Comparison of ENCODE assay signal across 2 cellular contexts in genomic region chr21:26425576-26425975, GRCh38.
TF ChIP-seq lines count a peak whose summit lies in the region.

No MANE protein-coding gene starts in this region.

TF ChIP-seq in IMR-90, 13 proteins besides CTCF, POLR2A, EP300 and RAD21:
- TF ChIP-seq BHLHE40 (IDR thresholded peaks at IDR 0.05; ENCODE audit: low read depth, low read length) (no peak), ELK1 (IDR thresholded peaks at IDR 0.05; ENCODE audit: borderline replicate concordance, low read depth, low read length) (no peak), CEBPB (IDR thresholded peaks at IDR 0.05; ENCODE audit: low read depth, low read length) (no peak), NFE2L2 (IDR thresholded peaks at IDR 0.05; ENCODE audit: low read depth, low read length) (no peak), RCOR1 (IDR thresholded peaks at IDR 0.05; ENCODE audit: insufficient replicate concordance, low read length) (no peak), CHD1 (IDR thresholded peaks at IDR 0.05; ENCODE audit: low read depth, low read length) (no peak), MXI1 (IDR thresholded peaks at IDR 0.05; ENCODE audit: borderline replicate concordance, low read depth, low read length) (no peak), USF2 (IDR thresholded peaks at IDR 0.05; ENCODE audit: low read depth, low read length) (no peak), MAZ (IDR thresholded peaks at IDR 0.05; ENCODE audit: borderline replicate concordance, low read depth, low read length) (no peak), SMC3 (IDR thresholded peaks at IDR 0.05; ENCODE audit: low read depth, low read length) (no peak), MAFK (IDR thresholded peaks at IDR 0.05; ENCODE audit: low read depth, low read length) (no peak), FOS (IDR thresholded peaks at IDR 0.05; ENCODE audit: low read depth, low read length) (no peak), RFX5 (IDR thresholded peaks at IDR 0.05; ENCODE audit: low read depth, low read length) (no peak)

TF ChIP-seq in SK-N-SH, 30 proteins besides CTCF, POLR2A, EP300 and RAD21:
- TF ChIP-seq POLR2AphosphoS5 (IDR thresholded peaks at IDR 0.05; ENCODE audit: low read depth, low read length), result no peak
- no peak for TF ChIP-seq TAF1 (IDR thresholded peaks at IDR 0.05; ENCODE audit: borderline replicate concordance, low read depth, low read length)
- TF ChIP-seq USF1 (IDR thresholded peaks at IDR 0.05; ENCODE audit: borderline replicate concordance, low read depth), result no peak
- no peak for TF ChIP-seq ELF1 (IDR thresholded peaks at IDR 0.05)
- TF ChIP-seq NRF1 (IDR thresholded peaks at IDR 0.05; ENCODE audit: low read depth, low read length), result no peak
- TF ChIP-seq TEAD4 (IDR thresholded peaks at IDR 0.05; ENCODE audit: borderline replicate concordance, insufficient read depth), result no peak
- no peak for TF ChIP-seq NFIC (IDR thresholded peaks at IDR 0.05; ENCODE audit: borderline replicate concordance)
- TF ChIP-seq USF2 (IDR thresholded peaks at IDR 0.05; ENCODE audit: borderline replicate concordance, low read depth, low read length), result no peak
- no peak for TF ChIP-seq REST (IDR thresholded peaks at IDR 0.05; ENCODE audit: low read depth, low read length)
- TF ChIP-seq RXRA (IDR thresholded peaks at IDR 0.05; ENCODE audit: borderline replicate concordance, low read depth), result no peak
- TF ChIP-seq RCOR1 (IDR thresholded peaks at IDR 0.05; ENCODE audit: low read length), result no peak
- no peak for TF ChIP-seq CHD2 (IDR thresholded peaks at IDR 0.05; ENCODE audit: low read length, partially characterized antibody)
